15 cellular contexts compared by ENCODE assay signal in genomic region chr6:169099411-169100202, GRCh38.
DNase-seq lines count a peak whose midpoint lies in the region; ATAC-seq and TF ChIP-seq lines count a peak whose summit lies in the region.
"Had no signal": no experiment of that assay in that cellular context is flagged by ENCODE, and none has a peak within 500 bp of the region (broad histone marks: within the 10 kb centered on the region; RNA-seq: fewer than 3 reads in every experiment).

No MANE protein-coding gene starts in this region.

- ATAC-seq in foreskin keratinocyte: peak; percentile 77
- no peak for ATAC-seq in HG03039 (IDR thresholded peaks at IDR 0.05; ENCODE audit: unreplicated experiment)
- no peak for ATAC-seq in activated naive CD4-positive, alpha-beta T cell treated with anti-CD3 and anti-CD28 coated beads, Interleukin-2, amount 50 U/mL, for 72 hours
- ATAC-seq: stimulated activated naive B cell treated with anti-CD40 and anti-IgM and Interleukin-4, amounts not matched to agents 10 μg/mL and 1 μg/mL and 100 μg/mL, for 72 hours had no signal

- H3K4me1 ChIP-seq in adipocyte (ENCODE audit: control insufficient read depth, insufficient read depth, low read length) (peaks cover 19% of the 10 kb centered on the region), foreskin keratinocyte (no peaks in the 10 kb centered on the region)

- peak; percentile 59 for DNase-seq in A172 (ENCODE audit: low spot score)
- peak; percentile 40 for DNase-seq in HCEC 1CT
- DNase-seq in adipocyte (ENCODE audit: low read depth): peak; percentile 31
- DNase-seq in foreskin keratinocyte: peak in 1 of 2 donors; percentile 38
- DNase-seq in NCI-H2029 treated with DMSO at 0.1 percent for 48 hours (lab: John Stamatoyannopoulos, UW): no peak
- DNase-seq in activated naive CD4-positive, alpha-beta T cell treated with anti-CD3 and anti-CD28 coated beads, Interleukin-2, amount 50 U/mL, for 72 hours (ENCODE audit: low spot score in 2 of 2): no peak
- DNase-seq in MV-4-11 (lab: John Stamatoyannopoulos, UW): no peak
- DNase-seq: activated CD4-positive, alpha-beta T cell treated with anti-CD3 and anti-CD28 coated beads, Interleukin-2, amount 10 ng/mL, durations not matched to agents 24 days and 14 days; DMS153; KG1; NCI-H2171; stimulated activated CD4-positive, alpha-beta T cell treated with anti-CD3 and anti-CD28 coated beads, Interleukin-2, amount 100 ng/mL, for 48 hours; stimulated activated naive B cell treated with anti-CD40 and anti-IgM and Interleukin-4, amounts not matched to agents 10 μg/mL and 1 μg/mL and 100 μg/mL, for 72 hours had no signal

- H3K27ac ChIP-seq in foreskin keratinocyte: no peak overlapping the region

- H3K4me3 ChIP-seq in adipocyte (ENCODE audit: low read length): no peak overlapping the region

- peak; percentile 60 for TF ChIP-seq CTCF in foreskin keratinocyte (conservative IDR thresholded peaks at IDR 0.05)

- no peak overlapping the region for H3K9ac ChIP-seq in adipocyte (ENCODE audit: low read length)

- peaks cover 0 to 6% of the 10 kb centered on the region in 2 donors for H3K9me3 Mint-ChIP-seq in activated naive CD4-positive, alpha-beta T cell treated with anti-CD3 and anti-CD28 coated beads, Interleukin-2, amount 50 U/mL, for 72 hours
- H3K9me3 Mint-ChIP-seq: activated CD4-positive, alpha-beta T cell treated with anti-CD3 and anti-CD28 coated beads, Interleukin-2, amount 10 ng/mL, durations not matched to agents 24 days and 14 days; activated T-helper 1 cell treated with anti-CD3 and anti-CD28 coated beads, Interleukin-12 subunit alpha, Interleukin-12 subunit beta, Interleukin-2, Interleukin-4 antibody, amounts not matched to agents 30 ng/mL and 10 ng/mL and 1 ng/mL, durations not matched to agents 14 hours and 24 hours and 36 hours; stimulated activated naive B cell treated with anti-CD40 and anti-IgM and Interleukin-4, amounts not matched to agents 10 μg/mL and 1 μg/mL and 100 μg/mL, for 72 hours had no signal

- no peaks in the 10 kb centered on the region for H3K9me3 ChIP-seq in adipocyte (ENCODE audit: control insufficient read depth, low read length)

- peaks cover 0 to 6% of the 10 kb centered on the region in 2 donors for H3K36me3 Mint-ChIP-seq in activated naive CD4-positive, alpha-beta T cell treated with anti-CD3 and anti-CD28 coated beads, Interleukin-2, amount 50 U/mL, for 72 hours
- H3K36me3 Mint-ChIP-seq: stimulated activated naive B cell treated with anti-CD40 and anti-IgM and Interleukin-4, amounts not matched to agents 10 μg/mL and 1 μg/mL and 100 μg/mL, for 72 hours had no signal

- H3K27ac Mint-ChIP-seq in activated naive CD4-positive, alpha-beta T cell treated with anti-CD3 and anti-CD28 coated beads, Interleukin-2, amount 50 U/mL, for 72 hours: no peak overlapping the region
- H3K27ac Mint-ChIP-seq: activated CD4-positive, alpha-beta T cell treated with anti-CD3 and anti-CD28 coated beads, Interleukin-2, amount 10 ng/mL, durations not matched to agents 24 days and 14 days; activated T-helper 1 cell treated with anti-CD3 and anti-CD28 coated beads, Interleukin-12 subunit alpha, Interleukin-12 subunit beta, Interleukin-2, Interleukin-4 antibody, amounts not matched to agents 30 ng/mL and 10 ng/mL and 1 ng/mL, durations not matched to agents 14 hours and 24 hours and 36 hours; stimulated activated naive B cell treated with anti-CD40 and anti-IgM and Interleukin-4, amounts not matched to agents 10 μg/mL and 1 μg/mL and 100 μg/mL, for 72 hours had no signal

- no peaks in the 10 kb centered on the region for H3K36me3 ChIP-seq in adipocyte (ENCODE audit: control insufficient read depth, insufficient read depth, low read length, severe bottlenecking)

- H3K27me3 ChIP-seq in adipocyte (replicated peaks; ENCODE audit: control insufficient read depth, insufficient read depth, low read length) (no peaks in the 10 kb centered on the region), foreskin keratinocyte (no peaks in the 10 kb centered on the region)

Comparison
In these comparisons a context has a peak if more than half of its experiments do, and no peak if none do; other contexts are left out.
1. DNase-seq: peak in A172 (single experiment), HCEC 1CT (single experiment) and adipocyte (single experiment); none in NCI-H2029 treated with DMSO at 0.1 percent for 48 hours (single experiment), activated naive CD4-positive, alpha-beta T cell treated with anti-CD3 and anti-CD28 coated beads, Interleukin-2, amount 50 U/mL, for 72 hours (0 of 2) and MV-4-11 (single experiment).